In the genomic region with DNA sequence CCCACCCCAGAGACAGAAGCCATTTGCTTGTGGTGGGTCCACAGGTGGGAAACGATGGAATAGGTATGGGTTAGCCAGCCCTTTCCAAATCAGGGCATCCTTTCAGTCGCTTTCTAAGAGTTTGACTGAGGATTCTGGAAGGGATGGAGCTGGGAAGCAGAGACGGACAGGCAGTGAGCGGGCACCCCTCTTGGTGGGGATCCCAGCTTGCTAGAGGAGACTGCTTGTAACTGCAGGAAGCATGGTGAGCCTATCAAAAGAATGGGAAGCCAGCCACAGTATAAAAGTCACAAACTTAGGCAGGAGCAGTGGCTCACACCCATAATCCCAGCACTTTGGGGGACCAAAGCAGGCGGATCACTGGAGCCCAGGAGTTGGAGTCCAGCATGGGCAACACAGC, we compare ENCODE assay signal across 19 cellular contexts.
"Had no signal": no experiment of that assay in that cellular context is flagged by ENCODE, and none has a peak within 500 bp of the region (broad histone marks: within the 10 kb centered on the region; RNA-seq: fewer than 3 reads in every experiment).

No MANE protein-coding gene starts in this region.

- ATAC-seq: activated CD4-positive, CD25-positive, alpha-beta regulatory T cell treated with anti-CD3 and anti-CD28 coated beads, Interleukin-2, amount 50 U/mL, for 24 hours; activated CD8-positive, alpha-beta memory T cell treated with anti-CD3 and anti-CD28 coated beads, Interleukin-2, amount 10 ng/mL, durations not matched to agents 7 days and 5 days; activated CD8-positive, alpha-beta T cell treated with anti-CD3 and anti-CD28 coated beads for 36 hours; heart left ventricle; left cardiac atrium; sciatic nerve; stimulated activated naive B cell treated with anti-CD40 and anti-IgM and Interleukin-4, amounts not matched to agents 10 μg/mL and 1 μg/mL and 100 μg/mL, for 72 hours had no signal

- H3K36me3 ChIP-seq: heart left ventricle had no signal

- H3K36me3 Mint-ChIP-seq: activated CD8-positive, alpha-beta memory T cell treated with anti-CD3 and anti-CD28 coated beads, Interleukin-2, amount 10 ng/mL, durations not matched to agents 7 days and 5 days; brain; naive B cell; stimulated activated naive B cell treated with anti-CD40 and anti-IgM and Interleukin-4, amounts not matched to agents 10 μg/mL and 1 μg/mL and 100 μg/mL, for 72 hours had no signal

- H3K9me3 Mint-ChIP-seq: activated CD4-positive, alpha-beta T cell treated with anti-CD3 and anti-CD28 coated beads, Interleukin-2, amount 10 ng/mL, durations not matched to agents 24 days and 14 days; activated CD8-positive, alpha-beta T cell treated with anti-CD3 and anti-CD28 coated beads for 36 hours; naive B cell; stimulated activated naive B cell treated with anti-CD40 and anti-IgM and Interleukin-4, amounts not matched to agents 10 μg/mL and 1 μg/mL and 100 μg/mL, for 72 hours had no signal

- H3K27ac ChIP-seq: epithelial cell of prostate had no signal

- DNase-seq: activated CD4-positive, alpha-beta T cell treated with anti-CD3 and anti-CD28 coated beads, Interleukin-2, amount 10 ng/mL, durations not matched to agents 24 days and 14 days; activated CD8-positive, alpha-beta memory T cell treated with anti-CD3 and anti-CD28 coated beads, Interleukin-2, amount 10 ng/mL, durations not matched to agents 7 days and 5 days; activated CD8-positive, alpha-beta T cell treated with anti-CD3 and anti-CD28 coated beads for 36 hours; activated effector memory CD4-positive, alpha-beta T cell treated with anti-CD3 and anti-CD28 coated beads, Interleukin-2, amount 50 U/mL, for 16 hours; activated naive CD4-positive, alpha-beta T cell treated with anti-CD3 and anti-CD28 coated beads, Interleukin-2, amount 50 U/mL, for 16 hours; activated T-cell treated with anti-CD3 and anti-CD28 coated beads for 4 hours; aorta; central memory CD4-positive, alpha-beta T cell; heart left ventricle; left cardiac atrium; naive B cell; occipital lobe; small intestine; stimulated activated naive B cell treated with anti-CD40 and anti-IgM and Interleukin-4, amounts not matched to agents 10 μg/mL and 1 μg/mL and 100 μg/mL, for 72 hours had no signal

- H3K4me3 Mint-ChIP-seq: activated CD4-positive, alpha-beta T cell treated with anti-CD3 and anti-CD28 coated beads, Interleukin-2, amount 10 ng/mL, durations not matched to agents 24 days and 14 days; activated CD8-positive, alpha-beta memory T cell treated with anti-CD3 and anti-CD28 coated beads, Interleukin-2, amount 10 ng/mL, durations not matched to agents 7 days and 5 days; activated CD8-positive, alpha-beta T cell treated with anti-CD3 and anti-CD28 coated beads for 36 hours; naive B cell; stimulated activated naive B cell treated with anti-CD40 and anti-IgM and Interleukin-4, amounts not matched to agents 10 μg/mL and 1 μg/mL and 100 μg/mL, for 72 hours had no signal

- H3K9me3 ChIP-seq: heart left ventricle had no signal

- H3K4me3 ChIP-seq: heart left ventricle had no signal

- H3K27ac Mint-ChIP-seq: activated CD4-positive, alpha-beta T cell treated with anti-CD3 and anti-CD28 coated beads, Interleukin-2, amount 10 ng/mL, durations not matched to agents 24 days and 14 days; activated CD8-positive, alpha-beta memory T cell treated with anti-CD3 and anti-CD28 coated beads, Interleukin-2, amount 10 ng/mL, durations not matched to agents 7 days and 5 days; activated CD8-positive, alpha-beta T cell treated with anti-CD3 and anti-CD28 coated beads for 36 hours; naive B cell; stimulated activated naive B cell treated with anti-CD40 and anti-IgM and Interleukin-4, amounts not matched to agents 10 μg/mL and 1 μg/mL and 100 μg/mL, for 72 hours had no signal

- FAIRE-seq: colon, small intestine had no signal
